ENCODE assay signal across 8 cellular contexts in the genomic region with DNA sequence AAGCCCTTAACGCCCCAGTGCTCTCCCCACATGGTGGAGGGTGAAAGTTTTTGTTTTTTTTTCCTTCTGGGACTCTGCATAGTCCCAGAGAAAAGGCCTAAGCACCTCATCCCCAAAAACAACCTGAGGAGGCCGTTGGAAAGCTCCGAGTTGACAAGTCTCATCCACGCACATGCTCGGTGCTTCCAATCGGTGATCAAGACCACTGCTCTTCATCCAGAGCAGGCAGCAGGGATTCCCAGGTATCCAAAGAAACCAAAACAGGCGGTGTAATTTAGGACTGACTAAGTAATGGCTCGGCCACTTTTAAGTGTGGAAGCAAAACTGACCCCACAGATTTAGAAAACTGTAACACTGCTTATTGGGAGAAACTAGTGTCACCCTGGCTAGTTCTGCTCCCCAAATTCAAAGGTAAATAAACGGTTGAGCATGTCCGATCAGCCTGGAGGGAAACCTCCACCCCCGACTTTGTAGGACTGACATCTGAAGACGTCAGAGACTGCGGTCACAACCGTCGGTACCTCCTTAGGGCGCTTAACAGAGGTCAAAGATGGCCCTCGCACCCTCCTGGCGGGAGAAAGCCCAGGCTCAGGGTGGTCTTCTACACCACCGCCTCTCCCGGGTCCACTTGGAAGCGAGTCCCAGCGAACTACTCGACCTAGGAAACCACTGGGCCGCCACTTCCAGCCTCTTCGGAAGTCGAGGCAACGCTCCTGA. TPM values are rescaled to one million over a fixed set of nuclear protein-coding genes. Genes with fewer than 3 reads are reported as not detected.
DNase-seq lines count a peak whose midpoint lies in the region; ATAC-seq, FAIRE-seq and TF ChIP-seq lines count a peak whose summit lies in the region.

No MANE protein-coding gene starts in this region.

- FAIRE-seq in D721Med (lab: Jason Lieb, UNC) = no peak

- no peak for ATAC-seq in GM21367 (IDR thresholded peaks at IDR 0.05; ENCODE audit: unreplicated experiment)

- H3K27ac Mint-ChIP-seq in activated naive CD4-positive, alpha-beta T cell treated with anti-CD3 and anti-CD28 coated beads for 36 hours = peak overlapping the region; percentile 97

- intact Hi-C loops in activated naive CD4-positive, alpha-beta T cell treated with anti-CD3 and anti-CD28 coated beads for 36 hours (cut with micrococcal nuclease) = loop anchor here (1.0 kb wide), 3 partner anchors 9 to 94 kb away; a partner anchor contains a TSS

- TF ChIP-seq CTCF in OCI-LY1 (IDR thresholded peaks at IDR 0.05; ENCODE audit: low read length) (no peak), parathyroid adenoma (IDR thresholded peaks at IDR 0.05) (no peak), D721Med (IDR thresholded peaks at IDR 0.05; ENCODE audit: insufficient read depth, missing control alignments) (no peak)

- H3K27me3 Mint-ChIP-seq in activated naive CD4-positive, alpha-beta T cell treated with anti-CD3 and anti-CD28 coated beads for 36 hours (ENCODE audit: low read depth) = no peaks in the 10 kb centered on the region

- no peaks in the 10 kb centered on the region for H3K9me3 Mint-ChIP-seq in activated naive CD4-positive, alpha-beta T cell treated with anti-CD3 and anti-CD28 coated beads for 36 hours

- H3K27me3 ChIP-seq in OCI-LY1 (ENCODE audit: insufficient read depth, low read length) (no peaks in the 10 kb centered on the region), parathyroid adenoma (ENCODE audit: control insufficient read depth, insufficient read depth, low read length) (no peaks in the 10 kb centered on the region)

- H3K79me2 ChIP-seq in OCI-LY1 (ENCODE audit: insufficient read depth, low read length) (no peaks in the 10 kb centered on the region), parathyroid adenoma (no peaks in the 10 kb centered on the region)

- CTCF ChIA-PET in activated naive CD4-positive, alpha-beta T cell treated with anti-CD3 and anti-CD28 coated beads for 36 hours (lab: Charles Lee) = interaction anchor here (1.0 kb wide), 1 partner anchor 45 kb away, joined by 3 read pairs; a partner anchor contains a TSS

- H3K4me1 Mint-ChIP-seq in activated naive CD4-positive, alpha-beta T cell treated with anti-CD3 and anti-CD28 coated beads for 36 hours (ENCODE audit: low read depth) = peaks cover 13% of the 10 kb centered on the region

- H2AFZ ChIP-seq in OCI-LY1 (ENCODE audit: low read length) (no peak overlapping the region), parathyroid adenoma (peak overlapping the region; percentile 89)

- no peaks in the 10 kb centered on the region for H3K9me2 ChIP-seq in OCI-LY1 (ENCODE audit: low read depth, low read length)

- H3K4me3 Mint-ChIP-seq in activated naive CD4-positive, alpha-beta T cell treated with anti-CD3 and anti-CD28 coated beads for 36 hours = peak overlapping the region; percentile 94

- H3K4me1 ChIP-seq in OCI-LY1 (ENCODE audit: insufficient read depth, low read length, severe bottlenecking) (peaks cover 19% of the 10 kb centered on the region), parathyroid adenoma (peaks cover 16% of the 10 kb centered on the region)

- peak overlapping the region; percentile 67 for H3K9ac ChIP-seq in OCI-LY1 (ENCODE audit: low read length)
- H3K9ac ChIP-seq in parathyroid adenoma = no peak overlapping the region

- H3K9me3 ChIP-seq in OCI-LY1 (ENCODE audit: low read length) (no peaks in the 10 kb centered on the region), parathyroid adenoma (ENCODE audit: control insufficient read depth, low read length) (no peaks in the 10 kb centered on the region)

- H3K4me3 ChIP-seq in OCI-LY1 (ENCODE audit: low read depth, low read length, poor library complexity, severe bottlenecking) (peak overlapping the region; percentile 80), parathyroid adenoma (ENCODE audit: low read depth, low read length) (peak overlapping the region; percentile 95)

- H3K27ac ChIP-seq in OCI-LY1 (ENCODE audit: low read depth, low read length, poor library complexity, severe bottlenecking) = peak overlapping the region; percentile 81
- peak overlapping the region; percentile 79 for H3K27ac ChIP-seq in epithelial cell of prostate
- H3K27ac ChIP-seq in parathyroid adenoma = peak overlapping the region; percentile 91

- peak overlapping the region; percentile 94 for H3K4me2 ChIP-seq in OCI-LY1 (ENCODE audit: low read length)
- peak overlapping the region; percentile 89 for H3K4me2 ChIP-seq in parathyroid adenoma (ENCODE audit: low read length)

- DNase-seq in activated naive CD4-positive, alpha-beta T cell treated with anti-CD3 and anti-CD28 coated beads for 36 hours = no peak
- no peak for DNase-seq in activated naive CD4-positive, alpha-beta T cell treated with Interleukin-2 at 50 U/mL for 16 hours
- no peak for DNase-seq in epithelial cell of prostate (ENCODE audit: low read depth, low spot score)
- DNase-seq in D721Med (ENCODE audit: insufficient read length, low spot score) = no peak
- DNase-seq in ureter (ENCODE audit: low spot score) = no peak

- no peaks in the 10 kb centered on the region for H4K20me1 ChIP-seq in OCI-LY1 (ENCODE audit: insufficient read depth, low read length)

- H3K36me3 ChIP-seq in OCI-LY1 (ENCODE audit: insufficient read depth, low read length) = peaks cover 30% of the 10 kb centered on the region
- no peaks in the 10 kb centered on the region for H3K36me3 ChIP-seq in parathyroid adenoma (ENCODE audit: control insufficient read depth, insufficient read depth, low read length)

- H3F3A ChIP-seq in OCI-LY1 (ENCODE audit: insufficient read depth, low read length) = no peaks in the 10 kb centered on the region

- peaks cover 4% of the 10 kb centered on the region for H3K36me3 Mint-ChIP-seq in activated naive CD4-positive, alpha-beta T cell treated with anti-CD3 and anti-CD28 coated beads for 36 hours (ENCODE audit: low read depth)

RNA-seq across cellular contexts. Expression of a gene that starts 1.0 kb away (rescaled TPM):
- total RNA-seq in activated naive CD4-positive, alpha-beta T cell treated with anti-CD3 and anti-CD28 coated beads for 36 hours = 1 to 10 TPM; 2.6 to 2.9 TPM
- 18.0 TPM for total RNA-seq in ureter

RNA-seq across cellular contexts. Expression of a gene that starts 8.3 kb away (rescaled TPM):
- 1 to 10 TPM; 2.4 to 3.0 TPM for total RNA-seq in activated naive CD4-positive, alpha-beta T cell treated with anti-CD3 and anti-CD28 coated beads for 36 hours
- 14.7 TPM for total RNA-seq in ureter

RNA-seq across cellular contexts. Expression of a gene that starts 23.7 kb away (rescaled TPM):
- 1 to 10 TPM; 5.8 to 6.2 TPM for total RNA-seq in activated naive CD4-positive, alpha-beta T cell treated with anti-CD3 and anti-CD28 coated beads for 36 hours
- 8.1 TPM for total RNA-seq in ureter

RNA-seq across cellular contexts. Expression of a gene that starts 35.2 kb away (rescaled TPM):
- total RNA-seq in activated naive CD4-positive, alpha-beta T cell treated with anti-CD3 and anti-CD28 coated beads for 36 hours = 1 to 10 TPM; 2.8 to 2.9 TPM
- 8.0 TPM for total RNA-seq in ureter

RNA-seq across cellular contexts. Expression of a gene that starts 36.6 kb away (rescaled TPM):
- total RNA-seq in activated naive CD4-positive, alpha-beta T cell treated with anti-CD3 and anti-CD28 coated beads for 36 hours = 10 to 100 TPM; 13.8 to 14.4 TPM
- total RNA-seq in ureter = 16.5 TPM
